In the genomic region with DNA sequence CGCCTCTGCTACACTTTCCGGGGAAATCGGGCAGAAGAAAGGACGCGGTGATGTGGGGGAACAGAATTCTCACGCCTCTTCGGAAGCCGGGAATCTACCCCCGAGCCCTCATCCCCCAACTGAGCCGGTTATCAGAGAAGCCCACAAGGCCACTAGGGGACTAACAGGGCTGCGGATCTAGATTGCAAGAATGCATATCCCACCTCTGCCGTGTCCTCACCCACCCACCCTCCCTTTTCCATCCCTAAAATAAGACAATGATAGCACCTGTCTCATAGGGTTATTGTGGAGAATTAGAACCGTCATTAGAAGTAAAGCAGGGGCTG, we compare ENCODE assay signal across 8 cellular contexts. TPM values are rescaled to one million over a fixed set of nuclear protein-coding genes. Genes with fewer than 3 reads are reported as not detected.
A peak's percentile ranks its signal among the peaks of the same experiment; 100 is the strongest.
DNase-seq lines count a peak whose midpoint lies in the region; ATAC-seq and TF ChIP-seq lines count a peak whose summit lies in the region.

No MANE protein-coding gene starts in this region.

- H3K27me3 ChIP-seq in right atrium auricular region (no peaks in the 10 kb centered on the region), body of pancreas (no peaks in the 10 kb centered on the region)

- no peaks in the 10 kb centered on the region for H3K9me3 ChIP-seq in right atrium auricular region
- H3K9me3 ChIP-seq in body of pancreas: no peaks in the 10 kb centered on the region

- no peak for TF ChIP-seq POLR2A in body of pancreas (IDR thresholded peaks at IDR 0.05)

- peaks cover 0 to 33% of the 10 kb centered on the region in 2 donors for H3K4me1 ChIP-seq in right atrium auricular region
- peaks cover 30% of the 10 kb centered on the region for H3K4me1 ChIP-seq in body of pancreas

- peak overlapping the region; percentile 71 to 75 for H3K27ac ChIP-seq in right atrium auricular region
- peak overlapping the region; percentile 81 to 88 (median 84) for H3K27ac ChIP-seq in body of pancreas

- H3K4me3 ChIP-seq in right atrium auricular region (peak overlapping the region; percentile 63 to 66), body of pancreas (peak overlapping the region in 1 of 2 donors; percentile 45)

- no peak for ATAC-seq in Right ventricle myocardium superior (ENCODE audit: poor library complexity)
- ATAC-seq in body of pancreas: no peak
- no peak for ATAC-seq in HG02763 (IDR thresholded peaks at IDR 0.05; ENCODE audit: unreplicated experiment)
- no peak for ATAC-seq in GM19035 (IDR thresholded peaks at IDR 0.05; ENCODE audit: unreplicated experiment)

- intact Hi-C loops in Right ventricle myocardium superior (cut with DNase I) (no loop called here), body of pancreas (cut with DNase I) (no loop called here)

- TF ChIP-seq CTCF in right atrium auricular region (IDR thresholded peaks at IDR 0.05) (no peak), body of pancreas (IDR thresholded peaks at IDR 0.05) (no peak), mesothelial cell of epicardium (IDR thresholded peaks at IDR 0.05; ENCODE audit: unreplicated experiment) (no peak)

- peaks cover 16% of the 10 kb centered on the region for H3K36me3 Mint-ChIP-seq in mesothelial cell of epicardium

- H3K27me3 Mint-ChIP-seq in mesothelial cell of epicardium (ENCODE audit: low read depth): no peaks in the 10 kb centered on the region

- DNase-seq in right atrium auricular region (ENCODE audit: low spot score) (no peak), Right ventricle myocardium superior (no peak), body of pancreas (no peak), mesothelial cell of epicardium (ENCODE audit: low spot score in 2 of 2, unreplicated experiment in 2 of 2) (no peak), NCI-H146 (lab: John Stamatoyannopoulos, UW) (no peak), HCEC 1CT (no peak)

- peaks cover 22% of the 10 kb centered on the region for H3K4me1 Mint-ChIP-seq in mesothelial cell of epicardium

- peak overlapping the region; percentile 97 for H3K27ac Mint-ChIP-seq in mesothelial cell of epicardium

- WGBS in body of pancreas, 2 donors: 4 to 9% methylated on average over 11 to 13 of the region's 13 CpGs

- H3K9me3 Mint-ChIP-seq in mesothelial cell of epicardium: no peaks in the 10 kb centered on the region

- H3K4me3 Mint-ChIP-seq in mesothelial cell of epicardium: peak overlapping the region; percentile 85

- H3K36me3 ChIP-seq in right atrium auricular region: peaks cover 27% of the 10 kb centered on the region
- H3K36me3 ChIP-seq in body of pancreas (replicated peaks in 1 of 2; ENCODE audit: insufficient read depth in 1 of 2, low read depth in 2 of 2): peaks cover 4 to 13% of the 10 kb centered on the region in 2 donors

RNA-seq across cellular contexts. Expression of gene IGFLR1, which starts 1.1 kb away (rescaled TPM):
- total RNA-seq in right atrium auricular region (1 to 10 TPM; 1.8 to 6.4 TPM), Right ventricle myocardium superior (2.9 TPM), body of pancreas (10 to 100 TPM in 1 of 2 donors, 1 to 10 TPM in 1; 6.0 to 11.2 TPM), mesothelial cell of epicardium (2.7 to 3.2 TPM (median 2.8 TPM) in 3 replicates)

RNA-seq across cellular contexts. Expression of gene U2AF1L4, which starts 4.0 kb away (rescaled TPM):
- total RNA-seq in right atrium auricular region (10 to 100 TPM; 19.9 to 33.1 TPM), Right ventricle myocardium superior (22.6 TPM), body of pancreas (10 to 100 TPM; 26.2 to 83.4 TPM), mesothelial cell of epicardium (39.4 to 42.5 TPM (median 42.4 TPM) in 3 replicates)

RNA-seq across cellular contexts. Expression of gene PSENEN, which starts 4.3 kb away (rescaled TPM):
- 10 to 100 TPM; 26.1 to 35.0 TPM for total RNA-seq in right atrium auricular region
- 40.7 TPM for total RNA-seq in Right ventricle myocardium superior
- 10 to 100 TPM; 10.6 to 21.1 TPM for total RNA-seq in body of pancreas
- total RNA-seq in mesothelial cell of epicardium: 45.2 to 54.9 TPM (median 45.7 TPM) in 3 replicates

RNA-seq across cellular contexts. Expression of gene LIN37, which starts 7.2 kb away (rescaled TPM):
- total RNA-seq in right atrium auricular region (10 to 100 TPM in 1 of 2 donors, 1 to 10 TPM in 1; 8.9 to 13.6 TPM), Right ventricle myocardium superior (5.2 TPM), body of pancreas (1 to 10 TPM; 6.7 to 7.6 TPM), mesothelial cell of epicardium (11.8 to 12.9 TPM (median 12.0 TPM) in 3 replicates)

RNA-seq across cellular contexts. Expression of gene HSPB6, which starts 15.7 kb away (rescaled TPM):
- total RNA-seq in right atrium auricular region (100 to 1,000 TPM in 1 of 2 donors, 10 to 100 TPM in 1; 98.4 to 104 TPM), Right ventricle myocardium superior (570 TPM), body of pancreas (100 to 1,000 TPM in 1 of 2 donors, 10 to 100 TPM in 1; 35.0 to 117 TPM), mesothelial cell of epicardium (18.8 to 21.7 TPM (median 20.3 TPM) in 3 replicates)
